In the genomic region with DNA sequence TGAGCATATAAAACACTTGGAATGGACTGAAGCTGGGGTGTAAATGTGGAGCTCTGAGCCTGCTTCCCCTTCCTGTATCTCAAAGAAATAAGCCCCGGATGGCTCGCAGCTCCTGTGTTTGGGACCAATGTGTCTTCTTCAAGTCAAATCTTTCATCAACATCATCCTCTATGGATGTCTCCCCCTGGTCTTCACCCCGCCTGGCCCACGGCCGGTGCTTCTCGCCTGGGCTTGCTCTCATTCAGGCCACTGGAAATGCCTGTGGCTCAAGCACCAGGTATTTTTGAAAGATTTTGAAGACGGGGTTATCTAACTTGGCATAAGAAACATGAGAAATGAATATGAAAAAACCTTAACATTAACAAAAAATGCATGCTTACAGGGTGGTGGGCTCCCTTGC, we compare ENCODE assay signal across 18 cellular contexts.
DNase-seq lines count a peak whose midpoint lies in the region; ATAC-seq, FAIRE-seq and TF ChIP-seq lines count a peak whose summit lies in the region.
"Had no signal": no experiment of that assay in that cellular context is flagged by ENCODE, and none has a peak within 500 bp of the region (broad histone marks: within the 10 kb centered on the region; RNA-seq: fewer than 3 reads in every experiment).

No MANE protein-coding gene starts in this region.

- ATAC-seq in right cardiac atrium (no peak), GM18505 (IDR thresholded peaks at IDR 0.05; ENCODE audit: unreplicated experiment) (no peak)
- ATAC-seq: CD8-positive, alpha-beta T cell; GM23338 had no signal

- no peak overlapping the region for H3K56ac ChIP-seq in H1 (replicated peaks; ENCODE audit: insufficient read length, low read depth, low read length)

- no peak overlapping the region for H3K4me3 ChIP-seq in right cardiac atrium (ENCODE audit: low read length)
- no peak overlapping the region for H3K4me3 ChIP-seq in H1 (ENCODE audit: extremely low read depth in 1 of 4, insufficient read depth in 2 of 4, low read depth in 3 of 4, low read length in 4 of 4)
- H3K4me3 ChIP-seq in sigmoid colon, result no peak overlapping the region
- H3K4me3 ChIP-seq: GM23338, HAP-1 had no signal

- H2BK5ac ChIP-seq in H1 (ENCODE audit: low read depth, low read length), result no peak overlapping the region

- H3K79me1 ChIP-seq in H1 (ENCODE audit: low read depth, low read length), result no peaks in the 10 kb centered on the region

- CTCF ChIA-PET in H1 (lab: Charles Lee; ENCODE audit: partially characterized antibody), result interaction anchor here (5.6 kb wide), 1 partner anchor 11 kb away, joined by 34 read pairs; no protein-coding TSS in a partner anchor

- H3K9ac ChIP-seq in H1 (replicated peaks in 1 of 4; ENCODE audit: extremely low read depth in 1 of 4, low read depth in 3 of 4, low read length in 3 of 4), result no peak overlapping the region

- TF ChIP-seq CTCF in H1 (IDR thresholded peaks at IDR 0.05; ENCODE audit: control extremely low read depth in 1 of 3, insufficient read depth in 1 of 3, low read depth in 1 of 3, low read length in 3 of 3) (no peak), sigmoid colon (IDR thresholded peaks at IDR 0.05) (no peak)

- FAIRE-seq in H1 (lab: Jason Lieb, UNC), result no peak
- FAIRE-seq: G401.6, GM12892, GM19239, H54 had no signal

- TF ChIP-seq EP300 in H1 (IDR thresholded peaks at IDR 0.05; ENCODE audit: borderline replicate concordance in 1 of 2, low read depth in 2 of 2, low read length in 2 of 2), result no peak
- TF ChIP-seq EP300 in sigmoid colon (IDR thresholded peaks at IDR 0.05), result no peak

- no peak overlapping the region for H4K8ac ChIP-seq in H1 (ENCODE audit: extremely low read depth, insufficient read depth, low read length)

- no peaks in the 10 kb centered on the region for H3K27me3 ChIP-seq in right cardiac atrium (ENCODE audit: control insufficient read depth, insufficient read depth)
- no peaks in the 10 kb centered on the region for H3K27me3 ChIP-seq in H1 (replicated peaks in 1 of 4; ENCODE audit: control insufficient read depth in 3 of 4, extremely low read depth in 1 of 4, insufficient read depth in 3 of 4, low read length in 3 of 4)
- H3K27me3 ChIP-seq in sigmoid colon, result peaks cover 0 to 36% (median 1%) of the 10 kb centered on the region in 3 donors

- H3K27ac ChIP-seq in right cardiac atrium (ENCODE audit: low read length), result no peak overlapping the region
- H3K27ac ChIP-seq in H1 (ENCODE audit: low read depth, low read length), result no peak overlapping the region
- H3K27ac ChIP-seq in sigmoid colon, result no peak overlapping the region

- no peak overlapping the region for H2AFZ ChIP-seq in H1 (ENCODE audit: low read length)
- H2AFZ ChIP-seq: GM23338 had no signal

- H3K4me2 ChIP-seq in H1 (ENCODE audit: insufficient read depth in 1 of 2, low read depth in 2 of 2, low read length in 2 of 2), result no peak overlapping the region
- H3K4me2 ChIP-seq: GM23338 had no signal

- no peak overlapping the region for H2AK5ac ChIP-seq in H1 (ENCODE audit: low read depth, low read length)

- H3K14ac ChIP-seq in H1 (ENCODE audit: insufficient read length), result no peak overlapping the region

- POLR2A ChIA-PET in H1 (lab: Charles Lee; ENCODE audit: partially characterized antibody), result interaction anchor here (0.9 kb wide), 1 partner anchor 212 kb away, joined by 3 read pairs; no protein-coding TSS in a partner anchor

- H3K4me1 ChIP-seq in right cardiac atrium (ENCODE audit: control insufficient read depth, insufficient read depth, low read length) (no peaks in the 10 kb centered on the region), H1 (replicated peaks in 1 of 4; ENCODE audit: control insufficient read depth in 3 of 4, insufficient read depth in 4 of 4, low read length in 3 of 4) (peaks cover 2 to 12% (median 5%) of the 10 kb centered on the region in 4 experiments), sigmoid colon (no peaks in the 10 kb centered on the region)
- H3K4me1 ChIP-seq: Caco-2, HAP-1 had no signal

- no peak overlapping the region for H2BK12ac ChIP-seq in H1 (ENCODE audit: low read depth, low read length)

- H3K79me2 ChIP-seq in H1 (ENCODE audit: control insufficient read depth in 1 of 2, insufficient read depth in 2 of 2, low read length in 2 of 2), result no peaks in the 10 kb centered on the region

- H3K4ac ChIP-seq in H1 (replicated peaks; ENCODE audit: insufficient read length, low read depth, low read length), result no peak overlapping the region

- intact Hi-C loops in cardiac septum (cut with DNase I) (no loop called here), right cardiac atrium (cut with DNase I) (no loop called here), sigmoid colon (cut with DNase I) (no loop called here)

- H3K9me3 ChIP-seq in right cardiac atrium (ENCODE audit: control insufficient read depth, low read length) (no peaks in the 10 kb centered on the region), H1 (ENCODE audit: insufficient read depth in 2 of 2, low read depth in 1 of 2, low read length in 1 of 2) (no peaks in the 10 kb centered on the region), sigmoid colon (no peaks in the 10 kb centered on the region)
- H3K9me3 ChIP-seq: Caco-2, HAP-1 had no signal

- no peak overlapping the region for H4K5ac ChIP-seq in H1 (ENCODE audit: insufficient read length, low read depth, low read length)

- H3K36me3 ChIP-seq in H1 (ENCODE audit: control insufficient read depth in 2 of 4, insufficient read depth in 4 of 4, low read length in 3 of 4), result no peaks in the 10 kb centered on the region
- H3K36me3 ChIP-seq in sigmoid colon, result no peaks in the 10 kb centered on the region
- H3K36me3 ChIP-seq: HAP-1 had no signal

- DNase-seq in cardiac septum (ENCODE audit: low spot score) (peak; percentile 43), right cardiac atrium (no peak), H1 (ENCODE audit: low read depth in 1 of 2, low spot score in 2 of 2) (no peak), sigmoid colon (peak; percentile 4), NCI-H1105 treated with DMSO at 0.1 percent for 48 hours (lab: John Stamatoyannopoulos, UW) (no peak)
- DNase-seq: C1 segment of cervical spinal cord; Caco-2; CD4-positive, CD25-positive, alpha-beta regulatory T cell; CD8-positive, alpha-beta T cell; DND-41; HFFc6 had no signal

- no peak overlapping the region for H3K18ac ChIP-seq in H1 (ENCODE audit: extremely low read depth, low read length)

- no peak for TF ChIP-seq RAD21 in H1 (IDR thresholded peaks at IDR 0.05 in 1 of 2, conservative IDR thresholded peaks at IDR 0.05 in 1 of 2; ENCODE audit: low read depth in 2 of 2, low read length in 2 of 2)

- no peak overlapping the region for H2BK15ac ChIP-seq in H1 (ENCODE audit: low read length)

- TF ChIP-seq POLR2A in H1 (IDR thresholded peaks at IDR 0.05; ENCODE audit: control extremely low read depth in 1 of 2, low read depth in 2 of 2, low read length in 2 of 2), result no peak
- TF ChIP-seq POLR2A in sigmoid colon (IDR thresholded peaks at IDR 0.05), result no peak
- TF ChIP-seq POLR2A in GM18505 (IDR thresholded peaks at IDR 0.05; ENCODE audit: borderline replicate concordance, extremely low read depth, insufficient read depth, insufficient read length), result no peak

- H3K23ac ChIP-seq in H1 (ENCODE audit: insufficient read length), result no peak overlapping the region

- H4K91ac ChIP-seq in H1 (replicated peaks; ENCODE audit: insufficient read length, low read length), result peak overlapping the region; percentile 50

- H3K23me2 ChIP-seq in H1 (ENCODE audit: low read depth, low read length), result no peaks in the 10 kb centered on the region

- 80% methylated on average over 7 of the region's 7 CpGs for WGBS in right cardiac atrium
- WGBS in H1 (ENCODE audit: extremely low coverage in 1 of 2, insufficient coverage in 1 of 2, insufficient read length in 1 of 2, insufficient replicate concordance in 2 of 2, low coverage in 1 of 2, low lambda C conversion rate in 2 of 2, missing lambda C conversion rate in 1 of 2), 2 experiments, result 85% methylated on average over 7 of the region's 7 CpGs; no CpG with 5 or more reads in 1 of the 2 experiments
- 89 to 93% methylated on average over 7 of the region's 7 CpGs for WGBS in sigmoid colon, 2 donors

- H2BK20ac ChIP-seq in H1 (ENCODE audit: low read length), result no peak overlapping the region

- H4K20me1 ChIP-seq in H1 (replicated peaks in 1 of 2; ENCODE audit: control insufficient read depth in 1 of 2, insufficient read depth in 2 of 2, low read length in 2 of 2), result no peaks in the 10 kb centered on the region

- H2BK120ac ChIP-seq in H1 (replicated peaks; ENCODE audit: low read depth, low read length), result no peak overlapping the region

TF ChIP-seq in H1, 55 proteins besides CTCF, POLR2A, EP300 and RAD21:
- no peak for TF ChIP-seq NANOG (IDR thresholded peaks at IDR 0.05; ENCODE audit: insufficient read depth, low read depth, low read length, poor library complexity, severe bottlenecking)
- TF ChIP-seq GTF2F1 (IDR thresholded peaks at IDR 0.05; ENCODE audit: borderline replicate concordance, low read depth, low read length), result no peak
- TF ChIP-seq SIRT6 (IDR thresholded peaks at IDR 0.05; ENCODE audit: low read length), result no peak
- TF ChIP-seq, protein P1, sequence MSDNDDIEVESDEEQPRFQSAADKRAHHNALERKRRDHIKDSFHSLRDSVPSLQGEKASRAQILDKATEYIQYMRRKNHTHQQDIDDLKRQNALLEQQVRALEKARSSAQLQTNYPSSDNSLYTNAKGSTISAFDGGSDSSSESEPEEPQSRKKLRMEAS (IDR thresholded peaks at IDR 0.05), result no peak

Comparison
In these comparisons a context has a peak if more than half of its experiments do, and no peak if none do; other contexts are left out.
1. DNase-seq: peak in cardiac septum (single experiment) and sigmoid colon (single experiment); none in right cardiac atrium (0 of 3), H1 (0 of 2) and NCI-H1105 treated with DMSO at 0.1 percent for 48 hours (single experiment).